25 cellular contexts compared by ENCODE assay signal in genomic region chr19:1954547-1954946, GRCh38. TPM values are rescaled to one million over a fixed set of nuclear protein-coding genes. Genes with fewer than 3 reads are reported as not detected.
DNase-seq lines count a peak whose midpoint lies in the region; ATAC-seq, FAIRE-seq and TF ChIP-seq lines count a peak whose summit lies in the region.
"Had no signal": no experiment of that assay in that cellular context is flagged by ENCODE, and none has a peak within 500 bp of the region (broad histone marks: within the 10 kb centered on the region; RNA-seq: fewer than 3 reads in every experiment).

No MANE protein-coding gene starts in this region.

- peak overlapping the region; percentile 22 for H3K27ac Mint-ChIP-seq in dendritic cell treated with granulocyte-macrophage colony-stimulating factor and Interleukin-4, amounts not matched to agents 40 ng/mL and 50 ng/mL, for 4 days
- H3K27ac Mint-ChIP-seq in neural progenitor cell = no peak overlapping the region
- H3K27ac Mint-ChIP-seq: CD4-positive, CD25-positive, alpha-beta regulatory T cell had no signal

- H3K4me3 Mint-ChIP-seq in dendritic cell treated with granulocyte-macrophage colony-stimulating factor and Interleukin-4, amounts not matched to agents 40 ng/mL and 50 ng/mL, for 4 days = no peak overlapping the region
- no peak overlapping the region for H3K4me3 Mint-ChIP-seq in neural progenitor cell
- H3K4me3 Mint-ChIP-seq: CD4-positive, CD25-positive, alpha-beta regulatory T cell had no signal

- no peak for TF ChIP-seq CTCF in HepG2 (CRISPR knock-in tag; IDR thresholded peaks at IDR 0.05)
- no peak for TF ChIP-seq CTCF in right lobe of liver (IDR thresholded peaks at IDR 0.05)
- TF ChIP-seq CTCF in neural progenitor cell (IDR thresholded peaks at IDR 0.05) = no peak

- H3K9ac ChIP-seq in HepG2 (ENCODE audit: insufficient read depth, low read depth, low read length) (no peak overlapping the region), neural progenitor cell (peak overlapping the region; percentile 27)
- H3K9ac ChIP-seq: GM23248, KMS-11 had no signal

- POLR2A ChIA-PET in HepG2 (lab: Yijun Ruan, JAX) = no interaction called here

- 100% methylated on average over 4 of the region's 16 CpGs for WGBS in HepG2 (ENCODE audit: low lambda C conversion rate)
- WGBS in right lobe of liver (ENCODE audit: insufficient coverage, low coverage, low lambda C conversion rate, missing lambda C conversion rate) = 70% methylated on average over 2 of the region's 16 CpGs

- intact Hi-C loops in HepG2 (cut with micrococcal nuclease; ENCODE audit: unreplicated experiment) = no loop called here
- intact Hi-C loops in right lobe of liver (cut with DNase I) = no loop called here
- intact Hi-C loops in dendritic cell treated with granulocyte-macrophage colony-stimulating factor and Interleukin-4, amounts not matched to agents 40 ng/mL and 50 ng/mL, for 4 days (cut with micrococcal nuclease) = no loop called here

- H3K4me1 ChIP-seq in HepG2 (ENCODE audit: insufficient read depth, low read length) (no peaks in the 10 kb centered on the region), right lobe of liver (no peaks in the 10 kb centered on the region), neural progenitor cell (peaks cover 12% of the 10 kb centered on the region)
- H3K4me1 ChIP-seq: A549 had no signal

- peaks cover 43% of the 10 kb centered on the region for H3K79me2 ChIP-seq in HepG2 (ENCODE audit: insufficient read depth, low read length)
- H3K79me2 ChIP-seq in neural progenitor cell (ENCODE audit: low read depth) = peaks cover 93% of the 10 kb centered on the region

- TF ChIP-seq POLR2A in HepG2 (IDR thresholded peaks at IDR 0.05; ENCODE audit: insufficient read depth in 1 of 2, low read depth in 2 of 2, low read length in 2 of 2) (no peak), right lobe of liver (IDR thresholded peaks at IDR 0.05) (no peak)

- peaks cover 57% of the 10 kb centered on the region for H3K4me1 Mint-ChIP-seq in dendritic cell treated with granulocyte-macrophage colony-stimulating factor and Interleukin-4, amounts not matched to agents 40 ng/mL and 50 ng/mL, for 4 days (ENCODE audit: low read depth)
- peaks cover 13% of the 10 kb centered on the region for H3K4me1 Mint-ChIP-seq in neural progenitor cell

- CTCF ChIA-PET in HepG2 (lab: Yijun Ruan, JAX; ENCODE audit: low intra/inter-chr PET ratio, low total read pairs) = no interaction called here

- no TSS peak for BruUV-seq in HepG2 (replicated peaks; lab: Mats Ljungman, UMichigan)

- peaks cover 35% of the 10 kb centered on the region; the same call in 1 of the 2 replicates for H4K20me1 ChIP-seq in HepG2 (ENCODE audit: insufficient read depth, low read length)
- H4K20me1 ChIP-seq in neural progenitor cell (ENCODE audit: low read depth) = peaks cover 88% of the 10 kb centered on the region

- no peak for FAIRE-seq in HepG2 (lab: Jason Lieb, UNC)
- FAIRE-seq: A549, GM12891, GM19239 had no signal

- no peaks in the 10 kb centered on the region for H3K9me3 Mint-ChIP-seq in dendritic cell treated with granulocyte-macrophage colony-stimulating factor and Interleukin-4, amounts not matched to agents 40 ng/mL and 50 ng/mL, for 4 days
- H3K9me3 Mint-ChIP-seq in neural progenitor cell = no peaks in the 10 kb centered on the region
- H3K9me3 Mint-ChIP-seq: CD4-positive, CD25-positive, alpha-beta regulatory T cell had no signal

- H3K36me3 ChIP-seq in HepG2 (replicated peaks in 1 of 2; ENCODE audit: control insufficient read depth in 1 of 2, insufficient read depth in 2 of 2, low read length in 2 of 2) (peaks cover 6 to 15% of the 10 kb centered on the region in 2 experiments; a peak in 2 of 5 replicates), right lobe of liver (no peaks in the 10 kb centered on the region), neural progenitor cell (no peaks in the 10 kb centered on the region)

- no peak for TF ChIP-seq EP300 in HepG2 (IDR thresholded peaks at IDR 0.05; ENCODE audit: low read depth in 2 of 2, low read length in 2 of 2)
- TF ChIP-seq EP300 in HepG2 (CRISPR knock-in tag; IDR thresholded peaks at IDR 0.05; ENCODE audit: borderline replicate concordance) = no peak

- H3K4me2 ChIP-seq in HepG2 (ENCODE audit: low read depth, low read length) (no peak overlapping the region), neural progenitor cell (no peak overlapping the region)
- H3K4me2 ChIP-seq: A549, KMS-11 had no signal

- TF ChIP-seq RAD21 in HepG2 (CRISPR knock-in tag; IDR thresholded peaks at IDR 0.05) = no peak

- H3K27me3 ChIP-seq in HepG2 (ENCODE audit: control insufficient read depth in 1 of 2, insufficient read depth in 2 of 2, low read length in 2 of 2) = no peaks in the 10 kb centered on the region
- H3K27me3 ChIP-seq in right lobe of liver = no peaks in the 10 kb centered on the region
- H3K27me3 ChIP-seq in neural progenitor cell = no peaks in the 10 kb centered on the region

- no peak for ATAC-seq in HepG2
- ATAC-seq in right lobe of liver = no peak
- ATAC-seq: A549 had no signal

- H3F3A ChIP-seq in neural progenitor cell (ENCODE audit: low read depth) = no peaks in the 10 kb centered on the region

- H3K27ac ChIP-seq in HepG2 (ENCODE audit: extremely low read length, insufficient read depth, low read length) (no peak overlapping the region), right lobe of liver (no peak overlapping the region), neural progenitor cell (no peak overlapping the region)
- H3K27ac ChIP-seq: 22Rv1, A549, GM23248, HL-60, KMS-11 had no signal

- H3K27me3 Mint-ChIP-seq in dendritic cell treated with granulocyte-macrophage colony-stimulating factor and Interleukin-4, amounts not matched to agents 40 ng/mL and 50 ng/mL, for 4 days = no peaks in the 10 kb centered on the region
- peaks cover 4% of the 10 kb centered on the region for H3K27me3 Mint-ChIP-seq in neural progenitor cell (ENCODE audit: insufficient read depth, low read depth)
- H3K27me3 Mint-ChIP-seq: CD4-positive, CD25-positive, alpha-beta regulatory T cell; CD8-positive, alpha-beta memory T cell had no signal

- no peak for DNase-seq in HepG2 (ENCODE audit: low spot score)
- no peak for DNase-seq in right lobe of liver
- no peak for DNase-seq in neural progenitor cell (ENCODE audit: low spot score)
- no peak for DNase-seq in NCI-H1436 (lab: John Stamatoyannopoulos, UW)
- DNase-seq in Ammon's horn (ENCODE audit: low spot score) = no peak
- no peak for DNase-seq in activated effector memory CD4-positive, alpha-beta T cell treated with Interleukin-2 at 50 U/mL for 16 hours
- DNase-seq in dermis blood vessel endothelial cell = no peak
- DNase-seq: AML-193; C1 segment of cervical spinal cord; CD4-positive, CD25-positive, alpha-beta regulatory T cell; CD8-positive, alpha-beta memory T cell; COR-L47; DMS 273 treated with DMSO at 0.1 percent for 48 hours; DMS53; DND-41; EL; GM23248; H7 had no signal

- H3K36me3 Mint-ChIP-seq in dendritic cell treated with granulocyte-macrophage colony-stimulating factor and Interleukin-4, amounts not matched to agents 40 ng/mL and 50 ng/mL, for 4 days (ENCODE audit: low read depth) = peaks cover 89% of the 10 kb centered on the region
- H3K36me3 Mint-ChIP-seq in neural progenitor cell = peaks cover 14% of the 10 kb centered on the region
- H3K36me3 Mint-ChIP-seq: CD4-positive, CD25-positive, alpha-beta regulatory T cell had no signal

- H3K9me3 ChIP-seq in HepG2 (ENCODE audit: low read length) = no peaks in the 10 kb centered on the region
- no peaks in the 10 kb centered on the region for H3K9me3 ChIP-seq in right lobe of liver
- no peaks in the 10 kb centered on the region for H3K9me3 ChIP-seq in neural progenitor cell (ENCODE audit: low read depth)
- H3K9me3 ChIP-seq: A549 had no signal

- H2AFZ ChIP-seq in HepG2 (ENCODE audit: low read length) (no peak overlapping the region), neural progenitor cell (replicated peaks) (no peak overlapping the region)
- H2AFZ ChIP-seq: GM23248 had no signal

- in situ Hi-C loops in HepG2 (cut with HindIII; ENCODE audit: extremely low pct_ligation_motif_present, low pct_unique_long_range_greater_than_20kb) = no loop called here

- H3K4me3 ChIP-seq in HepG2 (replicated peaks in 1 of 3; ENCODE audit: insufficient read depth in 1 of 3, low read depth in 2 of 3, low read length in 3 of 3) = no peak overlapping the region
- H3K4me3 ChIP-seq in right lobe of liver = no peak overlapping the region
- no peak overlapping the region for H3K4me3 ChIP-seq in neural progenitor cell
- H3K4me3 ChIP-seq: A549, GM23248 had no signal

RNA-seq across cellular contexts. Expression of gene CSNK1G2, which starts 13.6 kb away (rescaled TPM):
- total RNA-seq in HepG2 (2016; rRNA removed; fragmentation: Illumina TruSeq; extraction: Trizol) (29.7 and 53.8 TPM in 2 replicates), right lobe of liver (10 to 100 TPM; 14.4 to 35.2 (median 22.6) TPM), neural progenitor cell (ENCODE audit: low replicate concordance) (49.6 and 161 TPM in 2 replicates), dermis blood vessel endothelial cell (73.9 and 125 TPM in 2 replicates)
- 40.6 and 41.0 TPM in 2 replicates for total RNA-seq in HepG2 (2016; cell fraction: cytosol; rRNA removed; fragmentation: Illumina TruSeq; extraction: Trizol; ENCODE audit: low read depth)
- total RNA-seq in HepG2 (2016; cell fraction: insoluble cytoplasmic fraction; rRNA removed; fragmentation: Illumina TruSeq; extraction: Trizol) = 26.8 and 56.3 TPM in 2 replicates
- total RNA-seq in HepG2 (2016; cell fraction: membrane; rRNA removed; fragmentation: Illumina TruSeq; extraction: Trizol) = 85.2 and 87.4 TPM in 2 replicates
- total RNA-seq in HepG2 (2016; cell fraction: nucleus; rRNA removed; fragmentation: Illumina TruSeq; extraction: Trizol) = 39.2 and 46.8 TPM in 2 replicates
- polyA plus RNA-seq in HepG2 (2011; rRNA removed) = 72.5 and 88.4 TPM in 2 replicates
- 33.8 and 56.1 TPM in 2 replicates for polyA plus RNA-seq in HepG2 (2011; cell fraction: cytosol; rRNA removed)
- polyA plus RNA-seq in HepG2 (2011; cell fraction: nucleus; rRNA removed) = 380 and 522 TPM in 2 replicates
- polyA plus RNA-seq in HepG2 (2012) = 38.6 and 40.4 TPM in 2 replicates
- 39.6 and 47.2 TPM in 2 replicates for polyA plus RNA-seq in HepG2 (2016; cell fraction: cytosol; fragmentation: Illumina TruSeq; extraction: Trizol; ENCODE audit: low read depth)
- polyA plus RNA-seq in HepG2 (2016; cell fraction: insoluble cytoplasmic fraction; fragmentation: Illumina TruSeq; extraction: Trizol; ENCODE audit: low read depth) = 36.1 and 45.7 TPM in 2 replicates
- 79.1 and 81.2 TPM in 2 replicates for polyA plus RNA-seq in HepG2 (2016; cell fraction: membrane; fragmentation: Illumina TruSeq; extraction: Trizol; ENCODE audit: low read depth)
- polyA plus RNA-seq in HepG2 (2016; cell fraction: nucleus; fragmentation: Illumina TruSeq; extraction: Trizol; ENCODE audit: insufficient read depth, low read depth) = 157 TPM in 2 replicates
- polyA minus RNA-seq in HepG2 (2011; rRNA and poly(A)+ RNA removed; ENCODE audit: low replicate concordance) = 51.2 and 83.6 TPM in 2 replicates
- polyA minus RNA-seq in HepG2 (2011; cell fraction: cytosol; rRNA and poly(A)+ RNA removed) = 23.6 and 25.2 TPM in 2 replicates
- 18.2 and 21.2 TPM in 2 replicates for polyA minus RNA-seq in HepG2 (2011; cell fraction: nucleus; rRNA and poly(A)+ RNA removed)

RNA-seq across cellular contexts. Expression of gene ADAT3, which starts 49.3 kb away (rescaled TPM):
- total RNA-seq in HepG2 (2016; rRNA removed; fragmentation: Illumina TruSeq; extraction: Trizol) = 2.0 and 3.5 TPM in 2 replicates
- total RNA-seq in HepG2 (2016; cell fraction: cytosol; rRNA removed; fragmentation: Illumina TruSeq; extraction: Trizol; ENCODE audit: low read depth) = 0.79 and 0.81 TPM in 2 replicates
- total RNA-seq in HepG2 (2016; cell fraction: insoluble cytoplasmic fraction; rRNA removed; fragmentation: Illumina TruSeq; extraction: Trizol) = 1.7 and 3.1 TPM in 2 replicates
- 1.7 and 2.1 TPM in 2 replicates for total RNA-seq in HepG2 (2016; cell fraction: membrane; rRNA removed; fragmentation: Illumina TruSeq; extraction: Trizol)
- 1.5 and 1.9 TPM in 2 replicates for total RNA-seq in HepG2 (2016; cell fraction: nucleus; rRNA removed; fragmentation: Illumina TruSeq; extraction: Trizol)
- 0.95 and 1.4 TPM in 2 replicates for polyA plus RNA-seq in HepG2 (2011; rRNA removed)
- 0.94 and 1.7 TPM in 2 replicates for polyA plus RNA-seq in HepG2 (2011; cell fraction: cytosol; rRNA removed)
- 6.4 and 7.8 TPM in 2 replicates for polyA plus RNA-seq in HepG2 (2011; cell fraction: nucleus; rRNA removed)
- polyA plus RNA-seq in HepG2 (2012) = 1.3 and 1.7 TPM in 2 replicates
- polyA plus RNA-seq in HepG2 (2016; cell fraction: cytosol; fragmentation: Illumina TruSeq; extraction: Trizol; ENCODE audit: low read depth) = 0.68 TPM in 2 replicates
- 2.8 and 3.5 TPM in 2 replicates for polyA plus RNA-seq in HepG2 (2016; cell fraction: insoluble cytoplasmic fraction; fragmentation: Illumina TruSeq; extraction: Trizol; ENCODE audit: low read depth)
- 1.1 and 1.4 TPM in 2 replicates for polyA plus RNA-seq in HepG2 (2016; cell fraction: membrane; fragmentation: Illumina TruSeq; extraction: Trizol; ENCODE audit: low read depth)
- polyA plus RNA-seq in HepG2 (2016; cell fraction: nucleus; fragmentation: Illumina TruSeq; extraction: Trizol; ENCODE audit: insufficient read depth, low read depth) = 5.0 and 6.1 TPM in 2 replicates
- polyA minus RNA-seq in HepG2 (2011; rRNA and poly(A)+ RNA removed; ENCODE audit: low replicate concordance) = 2.1 and 3.8 TPM in 2 replicates
- 1.3 and 1.6 TPM in 2 replicates for polyA minus RNA-seq in HepG2 (2011; cell fraction: cytosol; rRNA and poly(A)+ RNA removed)
- 2.3 and 2.6 TPM in 2 replicates for polyA minus RNA-seq in HepG2 (2011; cell fraction: nucleus; rRNA and poly(A)+ RNA removed)
- 1 to 10 TPM; 1.8 to 5.3 (median 2.7) TPM for total RNA-seq in right lobe of liver
- total RNA-seq in neural progenitor cell (ENCODE audit: low replicate concordance) = 2.4 and 6.5 TPM in 2 replicates
- total RNA-seq in dermis blood vessel endothelial cell = 5.8 and 6.2 TPM in 2 replicates

RNA-seq across cellular contexts. Expression of gene SCAMP4, which starts 49.3 kb away (rescaled TPM):
- total RNA-seq in HepG2 (2016; rRNA removed; fragmentation: Illumina TruSeq; extraction: Trizol) (10.8 and 13.7 TPM in 2 replicates), right lobe of liver (10 to 100 TPM; 22.1 to 60.6 (median 24.4) TPM), neural progenitor cell (ENCODE audit: low replicate concordance) (11.5 and 67.6 TPM in 2 replicates), dermis blood vessel endothelial cell (34.7 and 56.1 TPM in 2 replicates)
- total RNA-seq in HepG2 (2016; cell fraction: cytosol; rRNA removed; fragmentation: Illumina TruSeq; extraction: Trizol; ENCODE audit: low read depth) = 4.4 and 5.1 TPM in 2 replicates
- 9.1 and 12.6 TPM in 2 replicates for total RNA-seq in HepG2 (2016; cell fraction: insoluble cytoplasmic fraction; rRNA removed; fragmentation: Illumina TruSeq; extraction: Trizol)
- total RNA-seq in HepG2 (2016; cell fraction: membrane; rRNA removed; fragmentation: Illumina TruSeq; extraction: Trizol) = 10.1 and 10.7 TPM in 2 replicates
- total RNA-seq in HepG2 (2016; cell fraction: nucleus; rRNA removed; fragmentation: Illumina TruSeq; extraction: Trizol) = 24.2 and 31.8 TPM in 2 replicates
- polyA plus RNA-seq in HepG2 (2011; rRNA removed) = 10.7 and 12.8 TPM in 2 replicates
- polyA plus RNA-seq in HepG2 (2011; cell fraction: cytosol; rRNA removed) = 7.6 and 8.7 TPM in 2 replicates
- 43.5 and 55.3 TPM in 2 replicates for polyA plus RNA-seq in HepG2 (2011; cell fraction: nucleus; rRNA removed)
- 21.8 and 32.2 TPM in 2 replicates for polyA plus RNA-seq in HepG2 (2012)
- polyA plus RNA-seq in HepG2 (2016; cell fraction: cytosol; fragmentation: Illumina TruSeq; extraction: Trizol; ENCODE audit: low read depth) = 5.1 and 6.4 TPM in 2 replicates
- 10.3 and 13.4 TPM in 2 replicates for polyA plus RNA-seq in HepG2 (2016; cell fraction: insoluble cytoplasmic fraction; fragmentation: Illumina TruSeq; extraction: Trizol; ENCODE audit: low read depth)
- polyA plus RNA-seq in HepG2 (2016; cell fraction: membrane; fragmentation: Illumina TruSeq; extraction: Trizol; ENCODE audit: low read depth) = 11.5 and 11.6 TPM in 2 replicates
- polyA plus RNA-seq in HepG2 (2016; cell fraction: nucleus; fragmentation: Illumina TruSeq; extraction: Trizol; ENCODE audit: insufficient read depth, low read depth) = 69.4 and 71.5 TPM in 2 replicates
- 14.8 and 32.0 TPM in 2 replicates for polyA minus RNA-seq in HepG2 (2011; rRNA and poly(A)+ RNA removed; ENCODE audit: low replicate concordance)
- polyA minus RNA-seq in HepG2 (2011; cell fraction: cytosol; rRNA and poly(A)+ RNA removed) = 35.3 TPM in 2 replicates
- 13.2 and 15.5 TPM in 2 replicates for polyA minus RNA-seq in HepG2 (2011; cell fraction: nucleus; rRNA and poly(A)+ RNA removed)
